Comparison of ENCODE assay signal across 8 cellular contexts in genomic region chr17:17971431-17972125, GRCh38. TPM values are rescaled to one million over a fixed set of nuclear protein-coding genes. Genes with fewer than 3 reads are reported as not detected.
A peak's percentile ranks its signal among the peaks of the same experiment; 100 is the strongest.
DNase-seq lines count a peak whose midpoint lies in the region; ATAC-seq lines count a peak whose summit lies in the region.

No MANE protein-coding gene starts in this region.

- ATAC-seq in HG03097 (IDR thresholded peaks at IDR 0.05; ENCODE audit: low FRiP score, unreplicated experiment) (no peak), HG03196 (IDR thresholded peaks at IDR 0.05; ENCODE audit: unreplicated experiment) (no peak)

- DNase-seq in DMS 273 (lab: John Stamatoyannopoulos, UW; ENCODE audit: unreplicated experiment), result peak; percentile 55
- no peak for DNase-seq in DMS 273 treated with DMSO at 0.1 percent for 48 hours (lab: John Stamatoyannopoulos, UW)
- peak; percentile 18 for DNase-seq in T-helper 22 cell (ENCODE audit: low read depth)
- no peak for DNase-seq in epithelial cell of prostate (ENCODE audit: low read depth, low spot score)
- DNase-seq in myocyte (ENCODE audit: low read depth), result peak; percentile 78
- DNase-seq in DMS114 treated with DMSO at 0.1 percent for 48 hours (lab: John Stamatoyannopoulos, UW; ENCODE audit: unreplicated experiment), result no peak

- peak overlapping the region; percentile 63 for H3K27ac ChIP-seq in epithelial cell of prostate

RNA-seq across cellular contexts. Expression of gene TOM1L2, which starts 0.6 kb away (rescaled TPM):
- 100 and 178 TPM in 2 replicates for total RNA-seq in myocyte
- 104 TPM for polyA plus RNA-seq in myocyte (2012)

RNA-seq across cellular contexts. Expression of gene DRC3, which starts 1.1 kb away (rescaled TPM):
- 1.0 and 1.6 TPM in 2 replicates for total RNA-seq in myocyte
- polyA plus RNA-seq in myocyte (2012), result 5.2 TPM

Comparison
In these comparisons a context has a peak if more than half of its experiments do, and no peak if none do; other contexts are left out.
1. DNase-seq: peak in DMS 273 (single experiment), T-helper 22 cell (single experiment) and myocyte (single experiment); none in DMS 273 treated with DMSO at 0.1 percent for 48 hours (single experiment), epithelial cell of prostate (single experiment) and DMS114 treated with DMSO at 0.1 percent for 48 hours (single experiment).